ENCODE assay signal across 8 cellular contexts in the genomic region with DNA sequence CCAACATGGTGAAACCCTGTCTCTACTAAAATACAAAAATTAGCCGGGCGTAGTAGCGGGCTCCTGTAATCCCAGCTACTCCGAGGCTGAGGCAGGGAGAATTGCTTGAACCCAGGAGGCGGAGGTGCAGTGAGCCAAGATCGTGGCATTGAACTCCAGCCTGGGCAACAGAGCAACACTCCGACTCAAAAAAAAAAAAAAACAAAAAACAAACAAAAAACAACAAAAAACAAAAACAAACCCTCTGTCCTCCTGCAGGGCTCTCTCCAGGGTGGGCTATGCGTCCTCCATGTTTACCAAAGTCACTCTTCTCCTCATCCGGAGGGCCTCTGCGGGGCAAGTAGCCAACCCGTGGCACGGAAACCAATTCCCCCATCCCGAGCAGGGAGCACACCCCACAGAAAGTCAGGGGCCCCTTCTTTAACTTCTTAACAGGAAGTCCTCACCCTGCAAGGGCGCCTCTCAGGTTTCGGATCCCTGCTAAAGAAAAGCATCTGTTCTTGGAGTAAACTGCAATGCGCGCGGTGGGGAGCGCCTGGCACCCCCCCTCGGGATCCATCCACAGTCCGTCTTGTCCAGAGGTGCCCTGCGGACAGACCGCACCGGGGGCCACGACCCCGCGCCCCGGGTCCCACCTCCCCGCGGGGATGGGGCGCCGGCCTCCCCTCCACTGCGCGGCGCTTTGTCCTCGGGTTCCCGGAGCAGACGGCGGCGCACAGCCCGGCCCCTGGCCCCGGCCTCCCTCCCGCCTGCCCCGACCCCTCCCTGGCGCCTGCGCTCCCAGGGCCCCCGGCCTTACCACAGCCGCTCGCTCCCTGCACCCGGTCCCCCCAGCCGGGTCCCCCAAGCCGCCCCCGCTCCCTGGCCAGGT. TPM values are rescaled to one million over a fixed set of nuclear protein-coding genes. Genes with fewer than 3 reads are reported as not detected.
DNase-seq lines count a peak whose midpoint lies in the region; ATAC-seq, FAIRE-seq and TF ChIP-seq lines count a peak whose summit lies in the region.

No MANE protein-coding gene starts in this region.

- peak; percentile 81 for FAIRE-seq in GM18507 (lab: Jason Lieb, UNC)

- H3K27ac Mint-ChIP-seq in central memory CD8-positive, alpha-beta T cell (ENCODE audit: low read depth), result peak overlapping the region; percentile 98

- H3K27me3 ChIP-seq in kidney epithelial cell (ENCODE audit: control insufficient read depth, insufficient read depth, low read length), result no peaks in the 10 kb centered on the region

- ATAC-seq in HG03439 (IDR thresholded peaks at IDR 0.05; ENCODE audit: unreplicated experiment), result peak; percentile 15
- ATAC-seq in central memory CD8-positive, alpha-beta T cell (replicated peaks; ENCODE audit: extremely low read depth, poor library complexity, severe bottlenecking), result peak; percentile 22

- peaks cover 47% of the 10 kb centered on the region for H3K4me1 Mint-ChIP-seq in central memory CD8-positive, alpha-beta T cell

- H3K27me3 Mint-ChIP-seq in central memory CD8-positive, alpha-beta T cell, result no peaks in the 10 kb centered on the region

- peak overlapping the region; percentile 98 for H3K4me3 Mint-ChIP-seq in central memory CD8-positive, alpha-beta T cell

- TF ChIP-seq CTCF in kidney epithelial cell (IDR thresholded peaks at IDR 0.05; ENCODE audit: insufficient read depth, low read length, poor library complexity, severe bottlenecking), result no peak

- no peaks in the 10 kb centered on the region for H3K9me3 Mint-ChIP-seq in central memory CD8-positive, alpha-beta T cell

- DNase-seq in GM18507 (ENCODE audit: extremely low spot score, insufficient read length, low read depth) (no peak), T-helper 22 cell (ENCODE audit: low read depth) (peak; percentile 23), kidney epithelial cell (ENCODE audit: low read depth) (no peak), NCI-H187 treated with DMSO at 0.1 percent for 48 hours (lab: John Stamatoyannopoulos, UW) (no peak), NCI-H446 (lab: John Stamatoyannopoulos, UW) (no peak)
- peak in 1 of 2 donors; percentile 28 for DNase-seq in central memory CD8-positive, alpha-beta T cell (ENCODE audit: low spot score in 2 of 2)
- peak; percentile 23 for DNase-seq in stimulated activated CD8-positive, alpha-beta memory T cell treated with anti-CD3 and anti-CD28 coated beads, Interleukin-12 subunit alpha, Interleukin-12 subunit beta, amount 100 ng/mL, for 4 hours (ENCODE audit: low read depth)

- H3K36me3 ChIP-seq in kidney epithelial cell (ENCODE audit: control insufficient read depth, insufficient read depth, low read length), result no peaks in the 10 kb centered on the region

- H3K36me3 Mint-ChIP-seq in central memory CD8-positive, alpha-beta T cell (ENCODE audit: insufficient read depth), result peaks cover 33% of the 10 kb centered on the region

- peak overlapping the region; percentile 72 for H3K4me3 ChIP-seq in kidney epithelial cell (ENCODE audit: low read depth, low read length)

RNA-seq across cellular contexts. Expression of a gene that starts 0.7 kb away (rescaled TPM):
- total RNA-seq in kidney epithelial cell, result 46.3 and 48.9 TPM in 2 replicates

RNA-seq across cellular contexts. Expression of a gene that starts 25.1 kb away (rescaled TPM):
- total RNA-seq in kidney epithelial cell, result 25.7 and 33.5 TPM in 2 replicates

Comparison
In these comparisons a context has a peak if more than half of its experiments do, and no peak if none do; other contexts are left out.
1. DNase-seq: peak in T-helper 22 cell (single experiment) and stimulated activated CD8-positive, alpha-beta memory T cell treated with anti-CD3 and anti-CD28 coated beads, Interleukin-12 subunit alpha, Interleukin-12 subunit beta, amount 100 ng/mL, for 4 hours (single experiment); none in GM18507 (single experiment), kidney epithelial cell (single experiment), NCI-H187 treated with DMSO at 0.1 percent for 48 hours (single experiment) and NCI-H446 (0 of 2).